Comparison of ENCODE assay signal across 20 cellular contexts in the genomic region with DNA sequence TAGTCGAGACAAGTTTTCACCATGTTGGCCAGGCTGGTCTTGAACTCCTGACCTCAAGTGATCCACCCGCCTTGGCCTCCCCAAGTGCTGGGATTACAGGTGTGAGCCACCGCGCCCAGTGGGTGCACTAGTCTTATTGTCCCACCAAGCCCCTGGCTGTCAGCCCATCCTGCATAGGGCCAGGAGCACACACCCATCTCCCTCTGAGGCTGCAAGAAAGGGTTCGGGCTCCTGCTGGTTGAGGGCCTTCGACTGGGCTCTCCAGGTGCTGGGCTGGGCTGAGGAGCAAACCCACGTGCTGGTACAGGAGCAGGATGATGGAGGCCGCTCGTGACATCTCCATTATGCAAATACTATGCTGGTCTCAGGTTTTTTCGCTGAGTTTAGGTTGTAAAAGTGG.
"Had no signal": no experiment of that assay in that cellular context is flagged by ENCODE, and none has a peak within 500 bp of the region (broad histone marks: within the 10 kb centered on the region; RNA-seq: fewer than 3 reads in every experiment).

No MANE protein-coding gene starts in this region.

- H3K4me1 ChIP-seq: left ventricle myocardium inferior, neural progenitor cell, pancreas, psoas muscle, transverse colon had no signal

- H3K9ac ChIP-seq: neural progenitor cell had no signal

- ATAC-seq: left cardiac atrium; naive thymus-derived CD4-positive, alpha-beta T cell; pancreas; psoas muscle; right lobe of liver had no signal

- H3K4me2 ChIP-seq: hepatocyte, neural progenitor cell had no signal

- H3K79me2 ChIP-seq: hepatocyte had no signal

- H3K27ac Mint-ChIP-seq: dendritic cell treated with granulocyte-macrophage colony-stimulating factor and Interleukin-4, amounts not matched to agents 40 ng/mL and 50 ng/mL, for 4 days; neural progenitor cell had no signal

- DNase-seq: foreskin melanocyte; left cardiac atrium; left ventricle myocardium inferior; mesenchymal stem cell; naive thymus-derived CD4-positive, alpha-beta T cell; occipital lobe; pancreas; psoas muscle; retina; right lobe of liver; stimulated activated CD4-positive, alpha-beta T cell treated with anti-CD3 and anti-CD28 coated beads, Interleukin-2, amount 100 ng/mL, for 24 hours; stimulated activated CD4-positive, alpha-beta T cell treated with anti-CD3 and anti-CD28 coated beads, Interleukin-4, amount 100 ng/mL, for 4 hours; stimulated activated naive CD4-positive, alpha-beta T cell; stomach; transverse colon had no signal

- H3K4me3 ChIP-seq: hepatocyte, left ventricle myocardium inferior, lung, neural progenitor cell, pancreas, psoas muscle, right lobe of liver, stomach, thoracic aorta, transverse colon had no signal

- H3K4me3 Mint-ChIP-seq: dendritic cell treated with granulocyte-macrophage colony-stimulating factor and Interleukin-4, amounts not matched to agents 40 ng/mL and 50 ng/mL, for 4 days; naive thymus-derived CD4-positive, alpha-beta T cell had no signal

- H3K27me3 ChIP-seq: hepatocyte, neural progenitor cell, pancreas, right lobe of liver, transverse colon had no signal

- H3K36me3 Mint-ChIP-seq: naive thymus-derived CD4-positive, alpha-beta T cell; neural progenitor cell had no signal

- H3K27ac ChIP-seq: hepatocyte, left ventricle myocardium inferior, neural progenitor cell, pancreas, psoas muscle, right lobe of liver, stomach, thoracic aorta, transverse colon had no signal

- H3K36me3 ChIP-seq: left ventricle myocardium inferior, neural progenitor cell, pancreas, right lobe of liver, stomach, thoracic aorta, transverse colon had no signal
